Comparison of ENCODE assay signal across 8 cellular contexts in the genomic region with DNA sequence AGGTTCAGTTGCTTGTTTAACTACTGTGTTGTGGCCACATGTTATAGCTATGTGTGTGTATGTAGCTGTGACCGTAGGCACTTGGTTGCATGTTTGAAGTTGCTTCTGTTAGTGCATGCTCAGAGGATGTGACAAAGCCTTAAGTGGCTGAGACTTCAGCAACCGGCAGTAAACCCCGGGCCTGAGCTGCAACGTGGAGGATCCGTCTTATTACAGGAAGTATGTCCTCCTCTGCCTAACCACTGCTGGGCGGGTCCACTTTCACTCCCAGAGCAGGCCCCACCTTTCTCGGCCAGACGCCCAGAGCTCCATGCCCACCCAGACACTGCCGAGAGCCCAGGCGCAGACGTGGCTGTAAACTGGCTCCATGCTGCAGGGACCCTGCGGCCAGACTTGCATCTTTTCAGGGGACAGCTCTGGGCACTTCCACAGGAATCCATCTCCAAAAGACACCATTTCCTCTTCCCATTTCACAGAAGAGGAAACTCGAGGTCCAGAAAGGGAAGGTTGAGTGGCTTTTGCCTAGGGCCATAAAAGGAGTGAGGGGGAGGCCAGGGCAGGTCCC. TPM values are rescaled to one million over a fixed set of nuclear protein-coding genes. Genes with fewer than 3 reads are reported as not detected.
DNase-seq lines count a peak whose midpoint lies in the region; ATAC-seq and TF ChIP-seq lines count a peak whose summit lies in the region.

No MANE protein-coding gene starts in this region.

- CTCF ChIA-PET in activated CD8-positive, alpha-beta T cell treated with anti-CD3 and anti-CD28 coated beads, Interleukin-2, amount 10 ng/mL, durations not matched to agents 7 days and 5 days (lab: Charles Lee) = interaction anchor here (0.6 to 3.2 kb wide), 8 partner anchors 18 to 225 kb away, joined by 3 to 21 read pairs (median 5); a partner anchor contains a TSS

- peak; percentile 84 for ATAC-seq in activated CD8-positive, alpha-beta T cell treated with anti-CD3 and anti-CD28 coated beads, Interleukin-2, amount 10 ng/mL, durations not matched to agents 7 days and 5 days
- ATAC-seq in HG02840 (IDR thresholded peaks at IDR 0.05; ENCODE audit: low FRiP score, unreplicated experiment) = no peak

- H3K27ac Mint-ChIP-seq in activated CD8-positive, alpha-beta T cell treated with anti-CD3 and anti-CD28 coated beads, Interleukin-2, amount 10 ng/mL, durations not matched to agents 7 days and 5 days = peak overlapping the region; percentile 74
- H3K27ac Mint-ChIP-seq in neural progenitor cell = no peak overlapping the region

- no peak for TF ChIP-seq POLR2A in esophagus squamous epithelium (IDR thresholded peaks at IDR 0.05)

- no peaks in the 10 kb centered on the region for H3K79me2 ChIP-seq in neural progenitor cell (ENCODE audit: low read depth)

- peak overlapping the region; percentile 78 for H3K4me3 Mint-ChIP-seq in activated CD8-positive, alpha-beta T cell treated with anti-CD3 and anti-CD28 coated beads, Interleukin-2, amount 10 ng/mL, durations not matched to agents 7 days and 5 days
- H3K4me3 Mint-ChIP-seq in neural progenitor cell = no peak overlapping the region

- DNase-seq in NCI-H1092 treated with DMSO at 0.1 percent for 48 hours (lab: John Stamatoyannopoulos, UW) = peak; percentile 91
- DNase-seq in activated CD8-positive, alpha-beta T cell treated with anti-CD3 and anti-CD28 coated beads, Interleukin-2, amount 10 ng/mL, durations not matched to agents 7 days and 5 days = peak; percentile 83
- no peak for DNase-seq in esophagus squamous epithelium (lab: John Stamatoyannopoulos, UW)
- peak; percentile 93 for DNase-seq in posterior vena cava (ENCODE audit: low spot score)
- DNase-seq in neural progenitor cell (ENCODE audit: low spot score) = no peak
- no peak for DNase-seq in NCI-H446 (lab: John Stamatoyannopoulos, UW)

- no peak overlapping the region for H2AFZ ChIP-seq in neural progenitor cell (replicated peaks)

- no peak overlapping the region for H3K9ac ChIP-seq in neural progenitor cell

- peaks cover 0 to 9% (median 0%) of the 10 kb centered on the region in 4 donors for H3K27me3 ChIP-seq in esophagus squamous epithelium
- peaks cover 100% of the 10 kb centered on the region for H3K27me3 ChIP-seq in neural progenitor cell

- H3K36me3 ChIP-seq in esophagus squamous epithelium = peaks cover 0 to 11% (median 0%) of the 10 kb centered on the region in 3 donors
- no peaks in the 10 kb centered on the region for H3K36me3 ChIP-seq in neural progenitor cell

- WGBS in esophagus squamous epithelium, 2 donors = 11% methylated on average over 10 of the region's 13 CpGs; no CpG with 5 or more reads in 1 of the 2 donors

- TF ChIP-seq CTCF in 22Rv1 (IDR thresholded peaks at IDR 0.05) (no peak), esophagus squamous epithelium (IDR thresholded peaks at IDR 0.05) (no peak), neural progenitor cell (IDR thresholded peaks at IDR 0.05) (no peak)

- H3F3A ChIP-seq in neural progenitor cell (ENCODE audit: low read depth) = peaks cover 18% of the 10 kb centered on the region

- no peaks in the 10 kb centered on the region for H3K36me3 Mint-ChIP-seq in activated CD8-positive, alpha-beta T cell treated with anti-CD3 and anti-CD28 coated beads, Interleukin-2, amount 10 ng/mL, durations not matched to agents 7 days and 5 days (ENCODE audit: low read depth)
- peaks cover 13% of the 10 kb centered on the region for H3K36me3 Mint-ChIP-seq in neural progenitor cell

- H3K27ac ChIP-seq in 22Rv1 = peak overlapping the region; percentile 77
- H3K27ac ChIP-seq in esophagus squamous epithelium = peak overlapping the region; percentile 75 to 88 (median 80)
- no peak overlapping the region for H3K27ac ChIP-seq in neural progenitor cell

- H3K9me3 Mint-ChIP-seq in activated CD8-positive, alpha-beta T cell treated with anti-CD3 and anti-CD28 coated beads, Interleukin-2, amount 10 ng/mL, durations not matched to agents 7 days and 5 days (ENCODE audit: insufficient read depth) = no peaks in the 10 kb centered on the region
- H3K9me3 Mint-ChIP-seq in neural progenitor cell = no peaks in the 10 kb centered on the region

- H3K4me2 ChIP-seq in neural progenitor cell = no peak overlapping the region

- H4K20me1 ChIP-seq in neural progenitor cell (ENCODE audit: low read depth) = peaks cover 18% of the 10 kb centered on the region

- H3K9me3 ChIP-seq in esophagus squamous epithelium (no peaks in the 10 kb centered on the region), neural progenitor cell (ENCODE audit: low read depth) (no peaks in the 10 kb centered on the region)

- POLR2A ChIA-PET in activated CD8-positive, alpha-beta T cell treated with anti-CD3 and anti-CD28 coated beads, Interleukin-2, amount 10 ng/mL, durations not matched to agents 7 days and 5 days (lab: Charles Lee) = interaction anchor here (1.4 to 1.7 kb wide), 2 partner anchors 78 to 269 kb away, joined by 3 to 12 read pairs; a partner anchor contains a TSS

- H3K4me3 ChIP-seq in esophagus squamous epithelium (peak overlapping the region in 3 of 4 donors; percentile 1 to 74 (median 8)), neural progenitor cell (no peak overlapping the region)

- H3K4me1 ChIP-seq in esophagus squamous epithelium (peaks cover 23 to 48% (median 35%) of the 10 kb centered on the region in 3 donors), neural progenitor cell (peaks cover 21% of the 10 kb centered on the region)

- intact Hi-C loops in esophagus squamous epithelium (cut with DNase I) = no loop called here
- intact Hi-C loops in posterior vena cava (cut with DNase I) = no loop called here

- peaks cover 39% of the 10 kb centered on the region for H3K4me1 Mint-ChIP-seq in activated CD8-positive, alpha-beta T cell treated with anti-CD3 and anti-CD28 coated beads, Interleukin-2, amount 10 ng/mL, durations not matched to agents 7 days and 5 days (ENCODE audit: low read depth)
- H3K4me1 Mint-ChIP-seq in neural progenitor cell = peaks cover 30% of the 10 kb centered on the region

- H3K27me3 Mint-ChIP-seq in activated CD8-positive, alpha-beta T cell treated with anti-CD3 and anti-CD28 coated beads, Interleukin-2, amount 10 ng/mL, durations not matched to agents 7 days and 5 days (ENCODE audit: low read depth) = peaks cover 25% of the 10 kb centered on the region
- peaks cover 28% of the 10 kb centered on the region for H3K27me3 Mint-ChIP-seq in neural progenitor cell (ENCODE audit: insufficient read depth, low read depth)

RNA-seq across cellular contexts. Expression of a gene that starts 2.2 kb away (rescaled TPM):
- 10 to 100 TPM; 11.4 to 12.1 TPM for total RNA-seq in activated CD8-positive, alpha-beta T cell treated with anti-CD3 and anti-CD28 coated beads, Interleukin-2, amount 10 ng/mL, durations not matched to agents 7 days and 5 days
- total RNA-seq in esophagus squamous epithelium = 10 to 100 TPM in 3 of 4 donors, 1 to 10 TPM in 1; 9.1 to 30.7 (median 25.1) TPM
- total RNA-seq in posterior vena cava = 10 to 100 TPM; 20.4 to 23.0 TPM
- 0.53 and 0.54 TPM in 2 replicates for total RNA-seq in neural progenitor cell (ENCODE audit: low replicate concordance)

RNA-seq across cellular contexts. Expression of a gene that starts 52.8 kb away (rescaled TPM):
- 1 to 10 TPM; 5.0 to 5.4 TPM for total RNA-seq in activated CD8-positive, alpha-beta T cell treated with anti-CD3 and anti-CD28 coated beads, Interleukin-2, amount 10 ng/mL, durations not matched to agents 7 days and 5 days
- total RNA-seq in esophagus squamous epithelium = 10 to 100 TPM; 14.9 to 33.6 (median 24.8) TPM
- 10 to 100 TPM; 13.1 to 18.4 TPM for total RNA-seq in posterior vena cava
- 10.4 and 15.4 TPM in 2 replicates for total RNA-seq in neural progenitor cell (ENCODE audit: low replicate concordance)

Comparison
In these comparisons a context has a peak if more than half of its experiments do, and no peak if none do; other contexts are left out.
1. DNase-seq: peak in NCI-H1092 treated with DMSO at 0.1 percent for 48 hours (single experiment), activated CD8-positive, alpha-beta T cell treated with anti-CD3 and anti-CD28 coated beads, Interleukin-2, amount 10 ng/mL, durations not matched to agents 7 days and 5 days (single experiment) and posterior vena cava (single experiment); none in esophagus squamous epithelium (single experiment), neural progenitor cell (single experiment) and NCI-H446 (0 of 2).